In the genomic region with DNA sequence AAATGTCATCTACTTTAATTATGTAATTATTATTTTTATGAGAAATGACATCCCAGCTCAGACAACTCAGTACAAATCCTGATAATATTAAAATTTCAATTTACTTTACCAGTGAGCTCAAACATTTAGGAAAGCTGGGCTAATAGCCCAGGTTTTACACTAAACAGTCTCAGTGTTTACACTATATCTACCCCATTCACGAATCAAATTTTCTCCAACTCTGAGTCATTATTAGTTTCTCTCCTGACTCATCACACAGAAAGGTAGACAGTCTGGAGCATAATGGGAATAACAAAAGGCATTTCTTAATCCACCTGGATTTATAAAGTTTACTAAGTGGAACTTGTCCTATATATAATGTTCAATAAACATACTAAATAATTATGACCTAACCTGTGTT, we compare ENCODE assay signal across 14 cellular contexts. TPM values are rescaled to one million over a fixed set of nuclear protein-coding genes. Genes with fewer than 3 reads are reported as not detected.
DNase-seq lines count a peak whose midpoint lies in the region; ATAC-seq, FAIRE-seq and TF ChIP-seq lines count a peak whose summit lies in the region.
"Had no signal": no experiment of that assay in that cellular context is flagged by ENCODE, and none has a peak within 500 bp of the region (broad histone marks: within the 10 kb centered on the region; RNA-seq: fewer than 3 reads in every experiment).

No MANE protein-coding gene starts in this region.

- H3K27ac ChIP-seq in OCI-LY7 (ENCODE audit: low read depth, low read length, poor library complexity, severe bottlenecking), result no peak overlapping the region
- H3K27ac ChIP-seq in H1 (ENCODE audit: low read depth, low read length), result no peak overlapping the region
- H3K27ac ChIP-seq: C4-2B had no signal

- peaks cover 64% of the 10 kb centered on the region for H3K4me1 Mint-ChIP-seq in osteocyte (ENCODE audit: unreplicated experiment)
- H3K4me1 Mint-ChIP-seq in activated T-cell treated with anti-CD3 and anti-CD28 coated beads, Interleukin-2, amount 50 U/mL, for 4 hours (ENCODE audit: low read depth), result peaks cover 9% of the 10 kb centered on the region

- no peaks in the 10 kb centered on the region for H3K79me1 ChIP-seq in H1 (ENCODE audit: low read depth, low read length)

- no peak overlapping the region for H3K14ac ChIP-seq in H1 (ENCODE audit: insufficient read length)

- H3K4ac ChIP-seq in H1 (replicated peaks; ENCODE audit: insufficient read length, low read depth, low read length), result no peak overlapping the region

- H3K36me3 ChIP-seq in OCI-LY7 (ENCODE audit: insufficient read depth, low read length) (peaks cover 58% of the 10 kb centered on the region), H1 (ENCODE audit: control insufficient read depth in 2 of 4, insufficient read depth in 4 of 4, low read length in 3 of 4) (peaks cover 0 to 17% (median 0%) of the 10 kb centered on the region in 4 experiments; a peak in 1 of 8 replicates)
- H3K36me3 ChIP-seq: esophagus muscularis mucosa had no signal

- H3K27me3 Mint-ChIP-seq in osteocyte (ENCODE audit: unreplicated experiment), result no peaks in the 10 kb centered on the region
- H3K27me3 Mint-ChIP-seq in activated T-cell treated with anti-CD3 and anti-CD28 coated beads, Interleukin-2, amount 50 U/mL, for 4 hours (ENCODE audit: low read depth), result peaks cover 35% of the 10 kb centered on the region

- H3K79me2 ChIP-seq in OCI-LY7 (ENCODE audit: insufficient read depth, low read depth, low read length) (peaks cover 96% of the 10 kb centered on the region), H1 (ENCODE audit: control insufficient read depth in 1 of 2, insufficient read depth in 2 of 2, low read length in 2 of 2) (peaks cover 65 to 100% of the 10 kb centered on the region in 2 experiments)

- no peak overlapping the region for H2BK15ac ChIP-seq in H1 (ENCODE audit: low read length)

- no peaks in the 10 kb centered on the region; the same call in 1 of the 2 replicates for H3K23me2 ChIP-seq in H1 (ENCODE audit: low read depth, low read length)

- no peak overlapping the region for H2AFZ ChIP-seq in OCI-LY7 (ENCODE audit: low read length)
- no peak overlapping the region for H2AFZ ChIP-seq in H1 (ENCODE audit: low read length)

- no peak overlapping the region for H4K8ac ChIP-seq in H1 (ENCODE audit: extremely low read depth, insufficient read depth, low read length)

- H3K56ac ChIP-seq in H1 (replicated peaks; ENCODE audit: insufficient read length, low read depth, low read length), result no peak overlapping the region

- no peak for TF ChIP-seq RAD21 in H1 (IDR thresholded peaks at IDR 0.05 in 1 of 2, conservative IDR thresholded peaks at IDR 0.05 in 1 of 2; ENCODE audit: low read depth in 2 of 2, low read length in 2 of 2)

- no peak overlapping the region for H2BK20ac ChIP-seq in H1 (ENCODE audit: low read length)

- no peak overlapping the region for H2BK12ac ChIP-seq in H1 (ENCODE audit: low read depth, low read length)

- H3K27me3 ChIP-seq in H1 (replicated peaks in 1 of 4; ENCODE audit: control insufficient read depth in 3 of 4, extremely low read depth in 1 of 4, insufficient read depth in 3 of 4, low read length in 3 of 4), result no peaks in the 10 kb centered on the region
- H3K27me3 ChIP-seq: esophagus muscularis mucosa had no signal

- DNase-seq in Daoy (ENCODE audit: low read depth), result peak; percentile 34
- no peak for DNase-seq in OCI-LY7 (ENCODE audit: low spot score)
- DNase-seq in H1 (ENCODE audit: low read depth in 1 of 2, low spot score in 2 of 2), result no peak
- no peak for DNase-seq in osteocyte (ENCODE audit: extremely low spot score, unreplicated experiment)
- no peak for DNase-seq in activated T-cell treated with anti-CD3 and anti-CD28 coated beads, Interleukin-2, amount 50 U/mL, for 4 hours
- DNase-seq in middle frontal gyrus (ENCODE audit: extremely low spot score, low spot score), result no peak
- no peak for DNase-seq in NOMO-1 treated with DMSO at 0.1 percent for 48 hours (lab: John Stamatoyannopoulos, UW; ENCODE audit: unreplicated experiment)
- DNase-seq: anterior cingulate cortex, immature natural killer cell, NCI-H2029 treated with DMSO at 0.1 percent for 48 hours had no signal

- peak overlapping the region; percentile 93 for H3K27ac Mint-ChIP-seq in osteocyte (ENCODE audit: unreplicated experiment)
- H3K27ac Mint-ChIP-seq: immature natural killer cell had no signal

- WGBS in H1 (ENCODE audit: extremely low coverage in 1 of 2, insufficient coverage in 1 of 2, insufficient read length in 1 of 2, insufficient replicate concordance in 2 of 2, low coverage in 1 of 2, low lambda C conversion rate in 2 of 2, missing lambda C conversion rate in 1 of 2), 2 experiments, result 90% methylated on average over 1 of the region's 1 CpG; no CpG with 5 or more reads in 1 of the 2 experiments

- no peak overlapping the region for H2BK5ac ChIP-seq in H1 (ENCODE audit: low read depth, low read length)

- TF ChIP-seq EP300 in H1 (IDR thresholded peaks at IDR 0.05; ENCODE audit: borderline replicate concordance in 1 of 2, low read depth in 2 of 2, low read length in 2 of 2), result no peak

- no peak for TF ChIP-seq POLR2A in H1 (IDR thresholded peaks at IDR 0.05; ENCODE audit: control extremely low read depth in 1 of 2, low read depth in 2 of 2, low read length in 2 of 2)

- H2AK5ac ChIP-seq in H1 (ENCODE audit: low read depth, low read length), result no peak overlapping the region

- H4K91ac ChIP-seq in H1 (replicated peaks; ENCODE audit: insufficient read length, low read length), result no peak overlapping the region

- no peak overlapping the region for H4K5ac ChIP-seq in H1 (ENCODE audit: insufficient read length, low read depth, low read length)

- H2BK120ac ChIP-seq in H1 (replicated peaks; ENCODE audit: low read depth, low read length), result no peak overlapping the region

- no peak for TF ChIP-seq CTCF in OCI-LY7 (conservative IDR thresholded peaks at IDR 0.05; ENCODE audit: low read length)
- TF ChIP-seq CTCF in H1 (IDR thresholded peaks at IDR 0.05; ENCODE audit: control extremely low read depth in 1 of 3, insufficient read depth in 1 of 3, low read depth in 1 of 3, low read length in 3 of 3), result no peak
- TF ChIP-seq CTCF in osteocyte (IDR thresholded peaks at IDR 0.05), result no peak

- H3K36me3 Mint-ChIP-seq in osteocyte (ENCODE audit: unreplicated experiment), result peaks cover 12% of the 10 kb centered on the region
- no peaks in the 10 kb centered on the region for H3K36me3 Mint-ChIP-seq in activated T-cell treated with anti-CD3 and anti-CD28 coated beads, Interleukin-2, amount 50 U/mL, for 4 hours (ENCODE audit: insufficient read depth)
- H3K36me3 Mint-ChIP-seq: immature natural killer cell had no signal

- no peaks in the 10 kb centered on the region for H3K9me2 ChIP-seq in OCI-LY7 (ENCODE audit: insufficient read depth, low read length)

- H3K9me3 ChIP-seq in OCI-LY7 (ENCODE audit: low read length) (no peaks in the 10 kb centered on the region), H1 (ENCODE audit: insufficient read depth in 2 of 2, low read depth in 1 of 2, low read length in 1 of 2) (no peaks in the 10 kb centered on the region)
- H3K9me3 ChIP-seq: esophagus muscularis mucosa had no signal

- no peak for FAIRE-seq in H1 (lab: Jason Lieb, UNC)

- H3K9ac ChIP-seq in H1 (replicated peaks in 1 of 4; ENCODE audit: extremely low read depth in 1 of 4, low read depth in 3 of 4, low read length in 3 of 4), result no peak overlapping the region

- CTCF ChIA-PET in OCI-LY7 (lab: Charles Lee; ENCODE audit: unreplicated experiment) (no interaction called here), H1 (lab: Charles Lee; ENCODE audit: partially characterized antibody) (interaction anchor here (0.6 to 2.9 kb wide), 6 partner anchors 10 to 453 kb away, joined by 3 to 7 read pairs (median 4); no protein-coding TSS in a partner anchor)

- H3K23ac ChIP-seq in H1 (ENCODE audit: insufficient read length), result no peak overlapping the region

- ATAC-seq in activated T-cell treated with anti-CD3 and anti-CD28 coated beads, Interleukin-2, amount 50 U/mL, for 4 hours, result no peak
- ATAC-seq in GM18907 (IDR thresholded peaks at IDR 0.05; ENCODE audit: unreplicated experiment), result no peak

- peak overlapping the region; percentile 63 for H3K4me3 Mint-ChIP-seq in osteocyte (ENCODE audit: unreplicated experiment)
- H3K4me3 Mint-ChIP-seq in activated T-cell treated with anti-CD3 and anti-CD28 coated beads, Interleukin-2, amount 50 U/mL, for 4 hours, result no peak overlapping the region
- H3K4me3 Mint-ChIP-seq: immature natural killer cell had no signal

- BruUV-seq in OCI-LY7 (replicated peaks; lab: Mats Ljungman, UMichigan), result no TSS peak

- H3K4me1 ChIP-seq in OCI-LY7 (ENCODE audit: insufficient read depth, low read length, poor library complexity, severe bottlenecking), result peaks cover 66% of the 10 kb centered on the region
- H3K4me1 ChIP-seq in H1 (replicated peaks in 1 of 4; ENCODE audit: control insufficient read depth in 3 of 4, insufficient read depth in 4 of 4, low read length in 3 of 4), result peaks cover 0 to 16% (median 6%) of the 10 kb centered on the region in 4 experiments; a peak in 5 of 7 replicates

- no peak overlapping the region for H3K4me3 ChIP-seq in OCI-LY7 (ENCODE audit: low read depth, low read length, poor library complexity, severe bottlenecking)
- H3K4me3 ChIP-seq in H1 (ENCODE audit: extremely low read depth in 1 of 4, insufficient read depth in 2 of 4, low read depth in 3 of 4, low read length in 4 of 4), result peak overlapping the region in 1 of 4 experiments; percentile 96; a peak in 1 of 8 replicates

- no peak overlapping the region for H3K18ac ChIP-seq in H1 (ENCODE audit: extremely low read depth, low read length)

- H3K9me3 Mint-ChIP-seq in osteocyte (ENCODE audit: unreplicated experiment), result no peaks in the 10 kb centered on the region
- no peaks in the 10 kb centered on the region for H3K9me3 Mint-ChIP-seq in activated T-cell treated with anti-CD3 and anti-CD28 coated beads, Interleukin-2, amount 50 U/mL, for 4 hours
- H3K9me3 Mint-ChIP-seq: immature natural killer cell, nephron had no signal

- H4K20me1 ChIP-seq in OCI-LY7 (ENCODE audit: insufficient read depth, low read length) (peaks cover 61% of the 10 kb centered on the region), H1 (replicated peaks in 1 of 2; ENCODE audit: control insufficient read depth in 1 of 2, insufficient read depth in 2 of 2, low read length in 2 of 2) (peaks cover 8 to 41% of the 10 kb centered on the region in 2 experiments)

- intact Hi-C loops in OCI-LY7 (cut with micrococcal nuclease; ENCODE audit: unreplicated experiment), result no loop called here

- H3K4me2 ChIP-seq in OCI-LY7 (ENCODE audit: low read length), result peak overlapping the region; percentile 91
- peak overlapping the region; percentile 23 to 96; a peak in 2 of 4 replicates for H3K4me2 ChIP-seq in H1 (ENCODE audit: insufficient read depth in 1 of 2, low read depth in 2 of 2, low read length in 2 of 2)

- POLR2A ChIA-PET in OCI-LY7 (lab: Charles Lee), result interaction anchor here (0.7 to 2.4 kb wide), 5 partner anchors 8 to 66 kb away, joined by 3 to 9 read pairs (median 3); no protein-coding TSS in a partner anchor
- POLR2A ChIA-PET in H1 (lab: Charles Lee; ENCODE audit: partially characterized antibody), result interaction anchor here (9.3 kb wide), 1 partner anchor 11 kb away, joined by 91 read pairs; no protein-coding TSS in a partner anchor

RNA-seq across cellular contexts. Expression of a gene that starts 5.7 kb away (rescaled TPM):
- 72.0 and 87.3 TPM in 2 replicates for total RNA-seq in Daoy (2014; rRNA removed; shearing (Covaris generic))
- 186 and 263 TPM in 2 replicates for total RNA-seq in OCI-LY7 (2014; rRNA removed; shearing (Covaris generic))
- total RNA-seq in OCI-LY7 (2022) (107 and 110 TPM in 2 replicates), osteocyte (184 and 213 TPM in 2 replicates)
- 327 and 338 TPM in 2 replicates for total RNA-seq in H1 (2021; fragmentation: NEBNext Ultra II Directional; extraction: Animal tissue kit (Norgen Biotek cat#: 25700))
- polyA plus RNA-seq in H1 (2011; rRNA removed), result 25.5 and 28.3 TPM in 2 replicates
- polyA plus RNA-seq in H1 (2011; cell fraction: cytosol; rRNA removed), result 55.3 TPM
- 69.4 TPM for polyA plus RNA-seq in H1 (2011; cell fraction: nucleus; rRNA removed)
- 37.9 to 74.1 TPM (median 45.5 TPM) in 4 replicates for polyA plus RNA-seq in H1 (2012, experiment 1 of 2)
- polyA plus RNA-seq in H1 (2012, experiment 2 of 2), result 6.6 TPM
- 63.2 TPM for polyA plus RNA-seq in H1 (2013, experiment 1 of 2)
- 56.8 TPM for polyA plus RNA-seq in H1 (2013, experiment 2 of 2)
- polyA minus RNA-seq in H1 (2011; rRNA and poly(A)+ RNA removed), result 34.9 and 35.6 TPM in 2 replicates
- 59.2 TPM for polyA minus RNA-seq in H1 (2011; cell fraction: cytosol; rRNA and poly(A)+ RNA removed)
- polyA minus RNA-seq in H1 (2011; cell fraction: nucleus; rRNA and poly(A)+ RNA removed), result 155 TPM
- total RNA-seq in activated T-cell treated with anti-CD3 and anti-CD28 coated beads, Interleukin-2, amount 50 U/mL, for 4 hours, result 1 to 10 TPM; 1.5 to 7.3 (median 7.3) TPM
